32 cellular contexts compared by ENCODE assay signal in the genomic region with DNA sequence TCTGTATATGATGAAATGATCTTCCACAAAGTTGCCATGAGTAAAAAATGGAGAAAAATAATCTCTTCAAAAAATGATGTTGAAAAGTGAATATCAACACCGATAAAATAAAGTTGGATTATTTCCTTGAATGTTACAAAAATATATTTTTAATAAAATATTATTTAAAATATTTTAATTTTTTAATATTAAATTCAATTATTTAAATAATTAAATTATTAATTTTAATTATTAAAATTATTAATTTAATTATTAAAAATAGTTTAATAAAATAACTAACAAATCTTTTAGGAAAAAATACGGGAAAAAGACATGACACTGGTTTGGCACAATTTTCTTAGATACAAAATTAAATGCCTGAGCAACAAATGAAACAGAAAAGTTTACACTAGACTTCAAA.
"Had no signal": no experiment of that assay in that cellular context is flagged by ENCODE, and none has a peak within 500 bp of the region (broad histone marks: within the 10 kb centered on the region; RNA-seq: fewer than 3 reads in every experiment).

No MANE protein-coding gene starts in this region.

- H3K9ac ChIP-seq: KMS-11 had no signal

- H3K27ac Mint-ChIP-seq: activated CD4-positive, alpha-beta memory T cell treated with anti-CD3 and anti-CD28 coated beads for 36 hours; activated CD4-positive, alpha-beta T cell treated with anti-CD3 and anti-CD28 coated beads for 36 hours; activated naive CD4-positive, alpha-beta T cell treated with anti-CD3 and anti-CD28 coated beads, Interleukin-2, amount 10 ng/mL, durations not matched to agents 7 days and 5 days; activated naive CD8-positive, alpha-beta T cell; activated naive CD8-positive, alpha-beta T cell treated with anti-CD3 and anti-CD28 coated beads, Interleukin-2, amount 50 U/mL, for 24 hours; activated T-helper 1 cell treated with anti-CD3 and anti-CD28 coated beads, Interleukin-12 subunit alpha, Interleukin-12 subunit beta, Interleukin-2, Interleukin-4 antibody, amounts not matched to agents 30 ng/mL and 10 ng/mL and 1 ng/mL, durations not matched to agents 14 hours and 24 hours and 36 hours had no signal

- ATAC-seq: activated CD4-positive, alpha-beta T cell treated with anti-CD3 and anti-CD28 coated beads for 36 hours; activated CD4-positive, CD25-positive, alpha-beta regulatory T cell treated with anti-CD3 and anti-CD28 coated beads, Interleukin-2, amount 50 U/mL, for 24 hours; activated naive CD8-positive, alpha-beta T cell treated with anti-CD3 and anti-CD28 coated beads, Interleukin-2, amount 50 U/mL, for 24 hours; activated T-cell treated with anti-CD3 and anti-CD28 coated beads, Interleukin-2, amount 50 U/mL, for 4 hours had no signal

- H3K27me3 Mint-ChIP-seq: activated CD4-positive, alpha-beta memory T cell treated with anti-CD3 and anti-CD28 coated beads for 36 hours; activated CD4-positive, alpha-beta T cell treated with anti-CD3 and anti-CD28 coated beads for 36 hours; activated naive CD4-positive, alpha-beta T cell treated with anti-CD3 and anti-CD28 coated beads, Interleukin-2, amount 10 ng/mL, durations not matched to agents 7 days and 5 days; activated naive CD8-positive, alpha-beta T cell; activated naive CD8-positive, alpha-beta T cell treated with anti-CD3 and anti-CD28 coated beads, Interleukin-2, amount 50 U/mL, for 24 hours had no signal

- H3K4me1 Mint-ChIP-seq: activated CD4-positive, alpha-beta T cell treated with anti-CD3 and anti-CD28 coated beads for 36 hours; activated naive CD4-positive, alpha-beta T cell treated with anti-CD3 and anti-CD28 coated beads, Interleukin-2, amount 10 ng/mL, durations not matched to agents 7 days and 5 days; activated naive CD8-positive, alpha-beta T cell treated with anti-CD3 and anti-CD28 coated beads, Interleukin-2, amount 50 U/mL, for 24 hours had no signal

- H3K4me3 Mint-ChIP-seq: activated CD4-positive, alpha-beta memory T cell treated with anti-CD3 and anti-CD28 coated beads for 36 hours; activated CD4-positive, alpha-beta T cell treated with anti-CD3 and anti-CD28 coated beads for 36 hours; activated naive CD4-positive, alpha-beta T cell treated with anti-CD3 and anti-CD28 coated beads, Interleukin-2, amount 10 ng/mL, durations not matched to agents 7 days and 5 days; activated naive CD8-positive, alpha-beta T cell; activated naive CD8-positive, alpha-beta T cell treated with anti-CD3 and anti-CD28 coated beads, Interleukin-2, amount 50 U/mL, for 24 hours; activated T-cell treated with anti-CD3 and anti-CD28 coated beads, Interleukin-2, amount 50 U/mL, for 4 hours; activated T-helper 1 cell treated with anti-CD3 and anti-CD28 coated beads, Interleukin-12 subunit alpha, Interleukin-12 subunit beta, Interleukin-2, Interleukin-4 antibody, amounts not matched to agents 30 ng/mL and 10 ng/mL and 1 ng/mL, durations not matched to agents 14 hours and 24 hours and 36 hours had no signal

- H3K4me1 ChIP-seq: SJCRH30 had no signal

- H3K4me3 ChIP-seq: cardiac muscle cell, PC-9, SJCRH30, SK-N-MC had no signal

- DNase-seq: activated CD4-positive, alpha-beta memory T cell treated with anti-CD3 and anti-CD28 coated beads for 36 hours; activated CD4-positive, alpha-beta T cell treated with anti-CD3 and anti-CD28 coated beads for 36 hours; activated CD4-positive, alpha-beta T cell treated with anti-CD3 and anti-CD28 coated beads, Interleukin-2, amount 50 U/mL, for 1 hour; activated CD8-positive, alpha-beta memory T cell treated with anti-CD3 and anti-CD28 coated beads, Interleukin-2, amount 50 U/mL, for 4 hours; activated effector memory CD4-positive, alpha-beta T cell treated with Interleukin-2 at 50 U/mL for 16 hours; activated naive CD4-positive, alpha-beta T cell treated with anti-CD3 and anti-CD28 coated beads, Interleukin-2, amount 10 ng/mL, durations not matched to agents 7 days and 5 days; activated naive CD8-positive, alpha-beta T cell treated with anti-CD3 and anti-CD28 coated beads, Interleukin-2, amount 50 U/mL, for 24 hours; activated T-cell treated with anti-CD3 and anti-CD28 coated beads for 4 hours; activated T-cell treated with anti-CD3 and anti-CD28 coated beads, Interleukin-2, amount 50 U/mL, for 4 hours; amniotic stem cell; aorta; MM.1S; MV-4-11; NCI-H1092; NCI-H1436 treated with DMSO at 0.1 percent for 48 hours; NCI-H1694 treated with DMSO at 0.1 percent for 48 hours; NCI-H2029; NCI-H2171; NCI-H510A; NCI-H526; NCI-H748 treated with DMSO at 0.1 percent for 48 hours; NK-92 treated with Interleukin-12 subunit alpha and Interleukin-12 subunit beta, amount 100 ng/mL, for 24 hours; PC-9; SHP77; SJCRH30; T1000 had no signal

- H3K27ac ChIP-seq: cardiac muscle cell, KMS-11, PC-9, SJCRH30, SK-N-MC had no signal
